Comparison of ENCODE assay signal across 18 cellular contexts in genomic region chr5:73943375-73943774, GRCh38.
DNase-seq lines count a peak whose midpoint lies in the region; ATAC-seq and TF ChIP-seq lines count a peak whose summit lies in the region.
"Had no signal": no experiment of that assay in that cellular context is flagged by ENCODE, and none has a peak within 500 bp of the region (broad histone marks: within the 10 kb centered on the region; RNA-seq: fewer than 3 reads in every experiment).

No MANE protein-coding gene starts in this region.

- no peak for TF ChIP-seq POLR2A in esophagus muscularis mucosa (IDR thresholded peaks at IDR 0.05; ENCODE audit: low read depth)

- ATAC-seq in activated naive CD4-positive, alpha-beta T cell treated with anti-CD3 and anti-CD28 coated beads, Interleukin-2, amount 50 U/mL, for 72 hours = no peak
- ATAC-seq: A549 had no signal

- H3K27me3 ChIP-seq in esophagus muscularis mucosa = peaks cover 0 to 5% (median 1%) of the 10 kb centered on the region in 4 donors

- H3K27ac Mint-ChIP-seq in activated naive CD4-positive, alpha-beta T cell treated with anti-CD3 and anti-CD28 coated beads, Interleukin-2, amount 50 U/mL, for 72 hours = no peak overlapping the region
- H3K27ac Mint-ChIP-seq: CD4-positive, alpha-beta memory T cell had no signal

- no peaks in the 10 kb centered on the region for H3K36me3 ChIP-seq in esophagus muscularis mucosa

- no peak overlapping the region for H3K27ac ChIP-seq in esophagus muscularis mucosa (replicated peaks in 1 of 4)
- H3K27ac ChIP-seq: A549 had no signal

- no peak for TF ChIP-seq CTCF in esophagus muscularis mucosa (IDR thresholded peaks at IDR 0.05)

- peaks cover 5% of the 10 kb centered on the region in 2 donors for H3K9me3 Mint-ChIP-seq in activated naive CD4-positive, alpha-beta T cell treated with anti-CD3 and anti-CD28 coated beads, Interleukin-2, amount 50 U/mL, for 72 hours

- WGBS in esophagus muscularis mucosa = 50% methylated on average over 1 of the region's 1 CpG

- DNase-seq in GM03348 (ENCODE audit: low spot score) (peak; percentile 18), esophagus muscularis mucosa (ENCODE audit: extremely low spot score) (peak; percentile 31), renal cortical epithelial cell (ENCODE audit: low read depth) (peak; percentile 17), GM19240 (ENCODE audit: insufficient read length, low spot score) (no peak), NCI-H510A treated with DMSO at 0.1 percent for 48 hours (lab: John Stamatoyannopoulos, UW) (no peak)
- no peak for DNase-seq in activated naive CD4-positive, alpha-beta T cell treated with anti-CD3 and anti-CD28 coated beads, Interleukin-2, amount 50 U/mL, for 72 hours (ENCODE audit: low spot score in 2 of 2)
- DNase-seq: 8988T; ACHN; C1 segment of cervical spinal cord; Calu3; CD4-positive, alpha-beta memory T cell; COR-L47; DMS53; DMS79 treated with DMSO at 0.1 percent for 48 hours; GF-D8; H7; HCEC 1CT had no signal

- TF ChIP-seq EP300 in esophagus muscularis mucosa (IDR thresholded peaks at IDR 0.05) = no peak

- H3K9me3 ChIP-seq in esophagus muscularis mucosa = peaks cover 0 to 7% (median 6%) of the 10 kb centered on the region in 4 donors

- H3K4me1 ChIP-seq in esophagus muscularis mucosa = no peaks in the 10 kb centered on the region

- no peak overlapping the region for H3K4me3 ChIP-seq in esophagus muscularis mucosa
- H3K4me3 ChIP-seq: A549 had no signal

- intact Hi-C loops in esophagus muscularis mucosa (cut with DNase I) = no loop called here

- no peaks in the 10 kb centered on the region for H3K36me3 Mint-ChIP-seq in activated naive CD4-positive, alpha-beta T cell treated with anti-CD3 and anti-CD28 coated beads, Interleukin-2, amount 50 U/mL, for 72 hours
- H3K36me3 Mint-ChIP-seq: CD4-positive, alpha-beta memory T cell had no signal

Comparison
In these comparisons a context has a peak if more than half of its experiments do, and no peak if none do; other contexts are left out.
1. DNase-seq: peak in GM03348 (single experiment), esophagus muscularis mucosa (single experiment) and renal cortical epithelial cell (single experiment); none in GM19240 (single experiment), activated naive CD4-positive, alpha-beta T cell treated with anti-CD3 and anti-CD28 coated beads, Interleukin-2, amount 50 U/mL, for 72 hours (0 of 2) and NCI-H510A treated with DMSO at 0.1 percent for 48 hours (single experiment).